8 cellular contexts compared by ENCODE assay signal in the genomic region with DNA sequence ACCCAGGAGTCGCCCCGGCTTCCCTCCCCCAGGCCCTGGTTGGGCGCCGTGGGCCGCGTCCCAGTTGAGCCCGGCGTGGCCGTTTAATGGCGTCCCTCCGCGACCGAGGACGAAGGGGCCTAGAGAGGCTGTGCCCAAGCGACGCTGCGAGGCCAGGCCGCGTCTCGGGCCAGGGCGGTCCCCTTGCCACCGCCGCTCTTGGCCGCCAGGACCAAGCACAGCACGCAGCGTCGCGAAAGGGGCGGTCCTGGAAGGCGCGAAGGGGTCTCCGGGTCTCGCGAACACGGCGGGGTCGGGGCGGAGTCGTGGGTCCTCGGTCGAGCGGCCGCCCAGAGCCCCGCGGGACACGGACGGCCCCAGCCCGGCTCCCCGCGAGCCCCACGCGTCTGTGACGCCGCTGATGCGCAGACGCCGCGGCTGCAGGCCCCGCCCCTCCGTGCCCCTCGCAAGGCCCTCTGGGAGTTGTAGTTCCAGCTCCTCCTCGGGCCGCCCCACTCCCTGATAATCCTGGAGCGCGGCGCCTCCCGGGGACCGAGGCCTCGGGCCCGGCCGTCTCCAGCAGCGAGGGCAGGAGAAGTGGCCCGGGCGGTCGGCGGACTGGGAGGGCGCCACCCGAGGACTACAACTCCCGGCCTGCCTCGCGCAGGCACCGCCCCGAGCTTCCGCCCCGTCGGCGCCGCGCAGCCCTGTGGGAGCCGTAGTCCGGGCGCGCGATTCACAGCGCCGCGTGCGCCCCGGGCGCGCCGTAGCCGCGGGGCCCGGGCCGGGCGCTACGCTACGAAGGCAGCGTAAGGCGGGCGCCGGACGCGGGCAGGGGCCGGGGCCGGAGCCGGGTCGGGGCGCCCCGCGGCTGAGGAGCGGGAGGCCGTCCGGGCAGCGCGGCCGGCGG. TPM values are rescaled to one million over a fixed set of nuclear protein-coding genes. Genes with fewer than 3 reads are reported as not detected.
DNase-seq lines count a peak whose midpoint lies in the region; ATAC-seq, FAIRE-seq and TF ChIP-seq lines count a peak whose summit lies in the region.

A gene (plus strand): TSS at position 698 of the 889 bp plus-strand sequence. CDS start 19,127 bp downstream, outside the sequence.

- DNase-seq in CD8-positive, alpha-beta T cell = peak; percentile 71 to 93 (median 80)
- DNase-seq in HS-5 (ENCODE audit: low read depth) = peak; percentile 36
- peak; percentile 87 for DNase-seq in NOMO-1 treated with DMSO at 0.1 percent for 48 hours (lab: John Stamatoyannopoulos, UW; ENCODE audit: unreplicated experiment)
- peak; percentile 72 to 84 (median 81) for DNase-seq in activated CD8-positive, alpha-beta memory T cell treated with anti-CD3 and anti-CD28 coated beads for 48 hours (ENCODE audit: low read depth in 2 of 3, low spot score in 2 of 3)
- peak in 1 of 2 experiments; percentile 94 for DNase-seq in H1 (ENCODE audit: low read depth in 1 of 2, low spot score in 2 of 2)
- peak; percentile 97 for DNase-seq in mesenteric fat pad (ENCODE audit: low spot score)
- peak; percentile 81 for DNase-seq in stimulated activated CD8-positive, alpha-beta memory T cell treated with anti-CD3 and anti-CD28 coated beads, Interleukin-15, amount 100 ng/mL, for 24 hours (ENCODE audit: low read depth)

- POLR2A ChIA-PET in CD8-positive, alpha-beta T cell (lab: Charles Lee) = interaction anchor here (0.7 to 1.0 kb wide), 5 partner anchors 52 to 168 kb away, joined by 3 to 4 read pairs (median 3); a partner anchor contains a TSS
- POLR2A ChIA-PET in H1 (lab: Charles Lee; ENCODE audit: partially characterized antibody) = interaction anchor here (0.8 to 1.9 kb wide), 19 partner anchors 9 to 299 kb away, joined by 3 to 8 read pairs (median 3); a partner anchor contains a TSS

- H3K4me1 ChIP-seq in CD8-positive, alpha-beta T cell (ENCODE audit: insufficient read depth, low read length) = peaks cover 35% of the 10 kb centered on the region
- peaks cover 0 to 21% (median 12%) of the 10 kb centered on the region in 4 experiments; a peak in 5 of 7 replicates for H3K4me1 ChIP-seq in H1 (replicated peaks in 1 of 4; ENCODE audit: control insufficient read depth in 3 of 4, insufficient read depth in 4 of 4, low read length in 3 of 4)

- H4K5ac ChIP-seq in H1 (ENCODE audit: insufficient read length, low read depth, low read length) = peak within 1 kb of the TSS; percentile 95

- peak within 1 kb of the TSS; percentile 88; the same call in 1 of the 2 replicates for H2BK5ac ChIP-seq in H1 (ENCODE audit: low read depth, low read length)

- peak within 1 kb of the TSS; percentile 91 for H3K4me3 ChIP-seq in CD8-positive, alpha-beta T cell (ENCODE audit: low read depth, low read length)
- peak within 1 kb of the TSS; percentile 79 to 91 (median 82) for H3K4me3 ChIP-seq in H1 (ENCODE audit: extremely low read depth in 1 of 4, insufficient read depth in 2 of 4, low read depth in 3 of 4, low read length in 4 of 4)

- peak in 1 of 2 experiments; percentile 47; a peak in 1 of 3 replicates for TF ChIP-seq POLR2A in H1 (IDR thresholded peaks at IDR 0.05; ENCODE audit: control extremely low read depth in 1 of 2, low read depth in 2 of 2, low read length in 2 of 2)

- no peaks in the 10 kb centered on the region for H3K9me3 Mint-ChIP-seq in CD8-positive, alpha-beta T cell

- H3K9ac ChIP-seq in H1 (replicated peaks in 1 of 4; ENCODE audit: extremely low read depth in 1 of 4, low read depth in 3 of 4, low read length in 3 of 4) = peak within 1 kb of the TSS; percentile 56 to 85 (median 78)

- TF ChIP-seq EP300 in H1 (IDR thresholded peaks at IDR 0.05; ENCODE audit: borderline replicate concordance in 1 of 2, low read depth in 2 of 2, low read length in 2 of 2) = no peak

- intact Hi-C loops in CD8-positive, alpha-beta T cell (cut with DNase I, micrococcal nuclease) = loop anchor here (1.0 to 10.0 kb wide), 15 partner anchors 43 to 390 kb away; a partner anchor contains a TSS

- H4K20me1 ChIP-seq in H1 (replicated peaks in 1 of 2; ENCODE audit: control insufficient read depth in 1 of 2, insufficient read depth in 2 of 2, low read length in 2 of 2) = peaks cover 11 to 34% of the 10 kb centered on the region in 2 experiments

- H2BK120ac ChIP-seq in H1 (replicated peaks; ENCODE audit: low read depth, low read length) = no peak within 1 kb of the TSS

- H3K27me3 Mint-ChIP-seq in CD8-positive, alpha-beta T cell (ENCODE audit: low read depth) = no peaks in the 10 kb centered on the region

- CTCF ChIA-PET in CD8-positive, alpha-beta T cell (lab: Charles Lee) = interaction anchor here (1.2 kb wide), 1 partner anchor 40 kb away, joined by 4 read pairs; a partner anchor contains a TSS
- CTCF ChIA-PET in H1 (lab: Charles Lee; ENCODE audit: partially characterized antibody) = interaction anchor here (0.6 to 1.5 kb wide), 3 partner anchors 66 to 293 kb away, joined by 5 to 6 read pairs (median 5); no protein-coding TSS in a partner anchor

- H4K8ac ChIP-seq in H1 (ENCODE audit: extremely low read depth, insufficient read depth, low read length) = peak within 1 kb of the TSS; percentile 99

- peaks cover 4% of the 10 kb centered on the region for H3K36me3 Mint-ChIP-seq in CD8-positive, alpha-beta T cell

- H2AK5ac ChIP-seq in H1 (ENCODE audit: low read depth, low read length) = no peak within 1 kb of the TSS

- no peaks in the 10 kb centered on the region for H3K36me3 ChIP-seq in CD8-positive, alpha-beta T cell (ENCODE audit: insufficient read depth, low read length)
- H3K36me3 ChIP-seq in H1 (ENCODE audit: control insufficient read depth in 2 of 4, insufficient read depth in 4 of 4, low read length in 3 of 4) = no peaks in the 10 kb centered on the region

- peak within 1 kb of the TSS; percentile 72 for H3K4ac ChIP-seq in H1 (replicated peaks; ENCODE audit: insufficient read length, low read depth, low read length)

- ATAC-seq in CD8-positive, alpha-beta T cell = peak; percentile 81
- ATAC-seq in GM19468 (IDR thresholded peaks at IDR 0.05; ENCODE audit: extremely low read depth, unreplicated experiment) = peak; percentile 56

- no peak within 1 kb of the TSS for H3K23ac ChIP-seq in H1 (ENCODE audit: insufficient read length)

- peak within 1 kb of the TSS; percentile 73 for H3K27ac ChIP-seq in CD8-positive, alpha-beta T cell (ENCODE audit: low read depth, low read length)
- H3K27ac ChIP-seq in H1 (ENCODE audit: low read depth, low read length) = peak within 1 kb of the TSS; percentile 92

- 1% methylated on average over 68 of the region's 129 CpGs; no CpG with 5 or more reads in 1 of the 2 experiments for WGBS in H1 (ENCODE audit: extremely low coverage in 1 of 2, insufficient coverage in 1 of 2, insufficient read length in 1 of 2, insufficient replicate concordance in 2 of 2, low coverage in 1 of 2, low lambda C conversion rate in 2 of 2, missing lambda C conversion rate in 1 of 2), 2 experiments

- no peaks in the 10 kb centered on the region for H3K27me3 ChIP-seq in CD8-positive, alpha-beta T cell (ENCODE audit: insufficient read depth, low read length)
- no peaks in the 10 kb centered on the region for H3K27me3 ChIP-seq in H1 (replicated peaks in 1 of 4; ENCODE audit: control insufficient read depth in 3 of 4, extremely low read depth in 1 of 4, insufficient read depth in 3 of 4, low read length in 3 of 4)

- peaks cover 7% of the 10 kb centered on the region; the same call in 1 of the 2 replicates for H3K23me2 ChIP-seq in H1 (ENCODE audit: low read depth, low read length)

- peak within 1 kb of the TSS; percentile 77 for H3K56ac ChIP-seq in H1 (replicated peaks; ENCODE audit: insufficient read length, low read depth, low read length)

- peak within 1 kb of the TSS; percentile 88 for H3K27ac Mint-ChIP-seq in CD8-positive, alpha-beta T cell

- no peak within 1 kb of the TSS for H2BK12ac ChIP-seq in H1 (ENCODE audit: low read depth, low read length)

- no peak for TF ChIP-seq CTCF in CD8-positive, alpha-beta T cell (IDR thresholded peaks at IDR 0.05)
- no peak for TF ChIP-seq CTCF in H1 (IDR thresholded peaks at IDR 0.05; ENCODE audit: control extremely low read depth in 1 of 3, insufficient read depth in 1 of 3, low read depth in 1 of 3, low read length in 3 of 3)

- peak within 1 kb of the TSS; percentile 76 to 92 for H3K4me2 ChIP-seq in H1 (ENCODE audit: insufficient read depth in 1 of 2, low read depth in 2 of 2, low read length in 2 of 2)

- no peak for FAIRE-seq in H1 (lab: Jason Lieb, UNC)

- H3K9me3 ChIP-seq in CD8-positive, alpha-beta T cell (ENCODE audit: low read length) = no peaks in the 10 kb centered on the region
- H3K9me3 ChIP-seq in H1 (ENCODE audit: insufficient read depth in 2 of 2, low read depth in 1 of 2, low read length in 1 of 2) = no peaks in the 10 kb centered on the region

- no peak within 1 kb of the TSS for H3K14ac ChIP-seq in H1 (ENCODE audit: insufficient read length)

- H2AFZ ChIP-seq in H1 (ENCODE audit: low read length) = no peak within 1 kb of the TSS

- peak within 1 kb of the TSS; percentile 94 for H3K18ac ChIP-seq in H1 (ENCODE audit: extremely low read depth, low read length)

- H3K4me3 Mint-ChIP-seq in CD8-positive, alpha-beta T cell = peak within 1 kb of the TSS; percentile 86

- H3K79me1 ChIP-seq in H1 (ENCODE audit: low read depth, low read length) = peaks cover 9% of the 10 kb centered on the region

- peak within 1 kb of the TSS; percentile 85 for H4K91ac ChIP-seq in H1 (replicated peaks; ENCODE audit: insufficient read length, low read length)

- no peak for TF ChIP-seq RAD21 in H1 (IDR thresholded peaks at IDR 0.05 in 1 of 2, conservative IDR thresholded peaks at IDR 0.05 in 1 of 2; ENCODE audit: low read depth in 2 of 2, low read length in 2 of 2)

- peaks cover 31% of the 10 kb centered on the region for H3K4me1 Mint-ChIP-seq in CD8-positive, alpha-beta T cell (ENCODE audit: low read depth)

- peaks cover 6 to 49% of the 10 kb centered on the region in 2 experiments; a peak in 3 of 4 replicates for H3K79me2 ChIP-seq in H1 (ENCODE audit: control insufficient read depth in 1 of 2, insufficient read depth in 2 of 2, low read length in 2 of 2)

- H2BK15ac ChIP-seq in H1 (ENCODE audit: low read length) = no peak within 1 kb of the TSS; the same call in 1 of the 2 replicates

- no peak within 1 kb of the TSS for H2BK20ac ChIP-seq in H1 (ENCODE audit: low read length)

RNA-seq across cellular contexts. Expression of the gene that starts here (rescaled TPM):
- 10 to 100 TPM; 40.5 to 43.6 TPM for total RNA-seq in CD8-positive, alpha-beta T cell
- total RNA-seq in H1 (2021; fragmentation: NEBNext Ultra II Directional; extraction: Animal tissue kit (Norgen Biotek cat#: 25700)) = 74.6 and 76.9 TPM in 2 replicates
- polyA plus RNA-seq in H1 (2011; rRNA removed) = 38.9 and 68.4 TPM in 2 replicates
- polyA plus RNA-seq in H1 (2011; cell fraction: cytosol; rRNA removed) = 40.1 TPM
- 97.9 TPM for polyA plus RNA-seq in H1 (2011; cell fraction: nucleus; rRNA removed)
- 28.0 to 47.8 TPM (median 43.1 TPM) in 4 replicates for polyA plus RNA-seq in H1 (2012, experiment 1 of 2)
- polyA plus RNA-seq in H1 (2012, experiment 2 of 2) = 29.7 TPM
- 37.4 TPM for polyA plus RNA-seq in H1 (2013, experiment 1 of 2)
- 36.4 TPM for polyA plus RNA-seq in H1 (2013, experiment 2 of 2)
- polyA minus RNA-seq in H1 (2011; rRNA and poly(A)+ RNA removed) = 13.1 and 15.2 TPM in 2 replicates
- 74.6 TPM for polyA minus RNA-seq in H1 (2011; cell fraction: cytosol; rRNA and poly(A)+ RNA removed)
- 33.7 TPM for polyA minus RNA-seq in H1 (2011; cell fraction: nucleus; rRNA and poly(A)+ RNA removed)
- 49.2 TPM for total RNA-seq in mesenteric fat pad
